In genomic region chr9:31359071-31359470, GRCh38 we compare ENCODE assay signal across 34 cellular contexts.
"Had no signal": no experiment of that assay in that cellular context is flagged by ENCODE, and none has a peak within 500 bp of the region (broad histone marks: within the 10 kb centered on the region; RNA-seq: fewer than 3 reads in every experiment).

No MANE protein-coding gene starts in this region.

- H3K4me1 ChIP-seq: adrenal gland, body of pancreas, breast epithelium had no signal

- H3K27me3 ChIP-seq: adrenal gland, body of pancreas, brain microvascular endothelial cell, breast epithelium had no signal

- H3K27ac ChIP-seq: adrenal gland, body of pancreas, brain microvascular endothelial cell, breast epithelium, VCaP had no signal

- H3K36me3 ChIP-seq: adrenal gland, brain microvascular endothelial cell, breast epithelium had no signal

- ATAC-seq: activated CD8-positive, alpha-beta T cell treated with anti-CD3 and anti-CD28 coated beads for 36 hours; activated naive CD4-positive, alpha-beta T cell treated with anti-CD3 and anti-CD28 coated beads, Interleukin-2, amount 50 U/mL, for 72 hours; activated T-cell treated with anti-CD3 and anti-CD28 coated beads, Interleukin-2, amount 50 U/mL, for 4 hours; activated T-cell treated with anti-CD3 and anti-CD28 coated beads, Interleukin-2, amount 50 U/mL, for 72 hours; activated T-helper 17 cell treated with anti-CD3 and anti-CD28 coated beads, Interleukin-2, amount 50 U/mL, for 72 hours; body of pancreas had no signal

- FAIRE-seq: astrocyte, TTC549 had no signal

- H3K4me3 ChIP-seq: adrenal gland, body of pancreas, breast epithelium had no signal

- DNase-seq: activated B cell treated with CpG ODN at 0.5 μM for 24 hours; activated CD4-positive, alpha-beta memory T cell treated with anti-CD3 and anti-CD28 coated beads for 36 hours; activated CD4-positive, alpha-beta T cell treated with anti-CD3 and anti-CD28 coated beads for 4 hours; activated CD4-positive, alpha-beta T cell treated with anti-CD3 and anti-CD28 coated beads, Interleukin-2, amount 10 ng/mL, durations not matched to agents 24 days and 14 days; activated CD4-positive, alpha-beta T cell treated with anti-CD3 and anti-CD28 coated beads, Interleukin-2, amount 50 U/mL, for 1 hour; activated CD4-positive, alpha-beta T cell treated with anti-CD3 and anti-CD28 coated beads, Interleukin-2, amount 50 U/mL, for 4 hours; activated CD4-positive, CD25-positive, alpha-beta regulatory T cell treated with anti-CD3 and anti-CD28 coated beads, Interleukin-2, amount 50 U/mL, for 72 hours; activated CD8-positive, alpha-beta memory T cell treated with anti-CD3 and anti-CD28 coated beads, Interleukin-2, amount 50 U/mL, for 4 hours; activated CD8-positive, alpha-beta T cell treated with anti-CD3 and anti-CD28 coated beads for 36 hours; activated effector memory CD4-positive, alpha-beta T cell treated with anti-CD3 and anti-CD28 coated beads, Interleukin-2, amount 50 U/mL, for 16 hours; activated gamma-delta T cell treated with Interleukin-2 at 50 U/mL for 16 hours; activated naive CD4-positive, alpha-beta T cell; activated naive CD4-positive, alpha-beta T cell treated with anti-CD3 and anti-CD28 coated beads for 36 hours; activated naive CD4-positive, alpha-beta T cell treated with anti-CD3 and anti-CD28 coated beads, Interleukin-2, amount 50 U/mL, for 16 hours; activated naive CD8-positive, alpha-beta T cell treated with anti-CD3 and anti-CD28 coated beads for 36 hours; activated T-cell treated with anti-CD3 and anti-CD28 coated beads for 4 hours; activated T-cell treated with anti-CD3 and anti-CD28 coated beads, Interleukin-2, amount 50 U/mL, for 1 hour; activated T-cell treated with anti-CD3 and anti-CD28 coated beads, Interleukin-2, amount 50 U/mL, for 4 hours; activated T-cell treated with anti-CD3 and anti-CD28 coated beads, Interleukin-2, amount 50 U/mL, for 72 hours; adrenal gland; amniotic stem cell; aorta; body of pancreas; brain microvascular endothelial cell; cerebellar nuclear complex; T-helper 1 cell; T-helper 2 cell; T-helper 9 cell had no signal

- H3K9me3 ChIP-seq: adrenal gland, body of pancreas, breast epithelium had no signal
